ENCODE assay signal across 8 cellular contexts in genomic region chr3:187318819-187319616, GRCh38. TPM values are rescaled to one million over a fixed set of nuclear protein-coding genes. Genes with fewer than 3 reads are reported as not detected.
DNase-seq lines count a peak whose midpoint lies in the region; ATAC-seq and TF ChIP-seq lines count a peak whose summit lies in the region.

No MANE protein-coding gene starts in this region.

- no peaks in the 10 kb centered on the region for H3K36me3 ChIP-seq in H7 (replicated peaks; ENCODE audit: control insufficient read depth, insufficient read depth, low read length)
- no peaks in the 10 kb centered on the region for H3K36me3 ChIP-seq in endodermal cell (ENCODE audit: control insufficient read depth, insufficient read depth, low read length)
- no peaks in the 10 kb centered on the region for H3K36me3 ChIP-seq in suprapubic skin

- TF ChIP-seq POLR2A in suprapubic skin (IDR thresholded peaks at IDR 0.05): no peak

- peaks cover 32% of the 10 kb centered on the region for H3K27me3 Mint-ChIP-seq in endodermal cell (ENCODE audit: insufficient read depth)

- no peak overlapping the region for H3K4me3 ChIP-seq in H7 (ENCODE audit: insufficient read depth, low read depth, low read length)
- H3K4me3 ChIP-seq in endodermal cell (ENCODE audit: low read length): no peak overlapping the region
- H3K4me3 ChIP-seq in suprapubic skin: peak overlapping the region; percentile 24

- no peak overlapping the region for H3K9ac ChIP-seq in endodermal cell (ENCODE audit: extremely low read depth, low read length, poor library complexity, severe bottlenecking)

- no peaks in the 10 kb centered on the region for H3K36me3 Mint-ChIP-seq in endodermal cell (ENCODE audit: low read depth)

- H3K27ac ChIP-seq in endodermal cell (ENCODE audit: low read depth, low read length): no peak overlapping the region
- no peak overlapping the region for H3K27ac ChIP-seq in suprapubic skin

- DNase-seq in C1 segment of cervical spinal cord (lab: John Stamatoyannopoulos, UW) (peak in 8 of 14 donors; percentile 4 to 28 (median 14)), H7 (peak; percentile 58), NCI-H510A (lab: John Stamatoyannopoulos, UW) (peak; percentile 32), endodermal cell (peak; percentile 78), middle frontal gyrus (ENCODE audit: extremely low spot score, low spot score) (peak; percentile 43), suprapubic skin (ENCODE audit: low spot score in 2 of 2) (no peak)
- peak; percentile 6 to 21 for DNase-seq in activated CD4-positive, alpha-beta T cell treated with anti-CD3 and anti-CD28 coated beads, Interleukin-2, amount 50 U/mL, for 24 hours (ENCODE audit: low read depth in 1 of 2, low spot score in 1 of 2)

- no peaks in the 10 kb centered on the region for H3K9me3 ChIP-seq in endodermal cell (ENCODE audit: control insufficient read depth, low read length)
- H3K9me3 ChIP-seq in suprapubic skin: no peaks in the 10 kb centered on the region

- H3K27ac Mint-ChIP-seq in endodermal cell: no peak overlapping the region

- H3K9me3 Mint-ChIP-seq in endodermal cell: no peaks in the 10 kb centered on the region

- peaks cover 7% of the 10 kb centered on the region for H3K4me1 ChIP-seq in endodermal cell (ENCODE audit: control insufficient read depth, insufficient read depth, low read length)
- peaks cover 8% of the 10 kb centered on the region for H3K4me1 ChIP-seq in suprapubic skin

- no peak for TF ChIP-seq EP300 in suprapubic skin (IDR thresholded peaks at IDR 0.05)

- H3K4me1 Mint-ChIP-seq in endodermal cell: peaks cover 17% of the 10 kb centered on the region

- no peak for ATAC-seq in GM18867 (IDR thresholded peaks at IDR 0.05; ENCODE audit: unreplicated experiment)

- H3K27me3 ChIP-seq in H7 (ENCODE audit: control insufficient read depth, insufficient read depth, low read length) (no peaks in the 10 kb centered on the region), endodermal cell (ENCODE audit: control insufficient read depth, insufficient read depth, low read length, poor library complexity, severe bottlenecking) (peaks cover 29% of the 10 kb centered on the region), suprapubic skin (peaks cover 7% of the 10 kb centered on the region)

- TF ChIP-seq CTCF in endodermal cell (conservative IDR thresholded peaks at IDR 0.05) (peak; percentile 96), suprapubic skin (IDR thresholded peaks at IDR 0.05) (peak; percentile 73 to 84)

- no peak overlapping the region for H3K4me3 Mint-ChIP-seq in endodermal cell

- 22 to 45% methylated on average over 8 to 13 of the region's 13 CpGs for WGBS in endodermal cell (ENCODE audit: insufficient coverage in 1 of 2, insufficient read length in 1 of 2), 2 experiments
- 5% methylated on average over 11 of the region's 13 CpGs for whole genome bisulfite sequencing in suprapubic skin

RNA-seq across cellular contexts. Expression of gene MASP1, which starts 27.5 kb away (rescaled TPM):
- 1.2 and 4.1 TPM in 2 replicates for total RNA-seq in H7 (2014; rRNA removed; shearing (Covaris generic))
- total RNA-seq in endodermal cell (under 1 TPM; 0.09 to 0.57 TPM), suprapubic skin (1 to 10 TPM; 1.0 to 6.0 (median 2.4) TPM)
- 13.5 TPM for polyA plus RNA-seq in endodermal cell (2013, experiment 1 of 2)
- polyA plus RNA-seq in endodermal cell (2013, experiment 2 of 2): 8.5 TPM

RNA-seq across cellular contexts. Expression of gene RTP4, which starts 49.2 kb away (rescaled TPM):
- not detected in 2 replicates for total RNA-seq in H7 (2014; rRNA removed; shearing (Covaris generic))
- total RNA-seq in endodermal cell (not detected), suprapubic skin (1 to 10 TPM in 1 of 4 donors, under 1 TPM in 1, not detected in 2; 0.42 to 1.3 TPM)
- polyA plus RNA-seq in endodermal cell (2013, experiment 1 of 2): not detected
- not detected for polyA plus RNA-seq in endodermal cell (2013, experiment 2 of 2)

Comparison
In these comparisons a context has a peak if more than half of its experiments do, and no peak if none do; other contexts are left out.
1. DNase-seq: peak in C1 segment of cervical spinal cord (8 of 14), H7 (single experiment), NCI-H510A (single experiment), activated CD4-positive, alpha-beta T cell treated with anti-CD3 and anti-CD28 coated beads, Interleukin-2, amount 50 U/mL, for 24 hours (2 of 2), endodermal cell (single experiment) and middle frontal gyrus (single experiment); none in suprapubic skin (0 of 2).